In the genomic region with DNA sequence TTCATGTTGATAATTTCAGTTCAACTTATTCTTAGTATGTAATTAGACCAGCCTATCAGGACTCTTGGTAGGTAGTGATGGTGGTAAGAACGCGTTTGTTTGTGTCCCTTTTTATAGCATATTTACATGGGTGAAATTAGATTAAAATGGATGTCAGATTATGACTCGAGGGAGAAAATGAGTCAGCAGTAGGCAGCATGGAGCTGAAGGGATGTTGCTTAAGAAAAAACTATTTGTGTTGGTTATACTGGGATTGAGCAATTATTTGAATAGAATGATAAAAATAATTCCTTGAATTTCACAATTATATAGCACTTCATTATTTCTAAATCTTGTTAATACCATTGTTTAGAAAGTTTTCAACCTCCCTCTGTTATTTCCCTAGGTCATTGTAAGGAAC, we compare ENCODE assay signal across 18 cellular contexts.
"Had no signal": no experiment of that assay in that cellular context is flagged by ENCODE, and none has a peak within 500 bp of the region (broad histone marks: within the 10 kb centered on the region; RNA-seq: fewer than 3 reads in every experiment).

No MANE protein-coding gene starts in this region.

- H3K27ac ChIP-seq: epithelial cell of prostate, hepatocyte, neural progenitor cell, pancreas had no signal

- ATAC-seq: activated CD8-positive, alpha-beta T cell treated with anti-CD3 and anti-CD28 coated beads, Interleukin-2, amount 10 ng/mL, durations not matched to agents 7 days and 5 days; activated naive CD4-positive, alpha-beta T cell treated with anti-CD3 and anti-CD28 coated beads, Interleukin-2, amount 50 U/mL, for 72 hours; activated T-cell treated with anti-CD3 and anti-CD28 coated beads, Interleukin-2, amount 50 U/mL, for 72 hours; effector memory CD8-positive, alpha-beta T cell; left lobe of liver; pancreas; stimulated activated memory B cell treated with anti-CD40 and anti-IgM and Interleukin-4, amounts not matched to agents 10 μg/mL and 1 μg/mL and 100 μg/mL, for 72 hours had no signal

- H3K4me3 ChIP-seq: hepatocyte, neural progenitor cell, pancreas, tibial artery had no signal

- H3K27me3 ChIP-seq: hepatocyte, neural progenitor cell, pancreas, tibial artery had no signal

- DNase-seq: activated CD4-positive, alpha-beta T cell treated with anti-CD3 and anti-CD28 coated beads, Interleukin-2, amount 10 ng/mL, durations not matched to agents 24 days and 14 days; activated CD4-positive, CD25-positive, alpha-beta regulatory T cell; activated CD8-positive, alpha-beta memory T cell treated with anti-CD3 and anti-CD28 coated beads, Interleukin-2, amount 50 U/mL, for 48 hours; activated CD8-positive, alpha-beta T cell treated with anti-CD3 and anti-CD28 coated beads, Interleukin-2, amount 10 ng/mL, durations not matched to agents 7 days and 5 days; activated gamma-delta T cell; activated T-cell treated with anti-CD3 and anti-CD28 coated beads, Interleukin-2, amount 50 U/mL, for 72 hours; cerebellar nuclear complex; dermis blood vessel endothelial cell; effector memory CD8-positive, alpha-beta T cell; naive B cell; pancreas; tibial artery had no signal

- H3K79me2 ChIP-seq: hepatocyte had no signal

- H3K4me1 ChIP-seq: neural progenitor cell, pancreas had no signal

- H2AFZ ChIP-seq: hepatocyte, neural progenitor cell had no signal

- H3K9me3 ChIP-seq: pancreas, tibial artery had no signal

- H3K4me2 ChIP-seq: hepatocyte, neural progenitor cell had no signal

- H3K36me3 ChIP-seq: neural progenitor cell, pancreas had no signal

- H3K9ac ChIP-seq: neural progenitor cell had no signal
